In the genomic region with DNA sequence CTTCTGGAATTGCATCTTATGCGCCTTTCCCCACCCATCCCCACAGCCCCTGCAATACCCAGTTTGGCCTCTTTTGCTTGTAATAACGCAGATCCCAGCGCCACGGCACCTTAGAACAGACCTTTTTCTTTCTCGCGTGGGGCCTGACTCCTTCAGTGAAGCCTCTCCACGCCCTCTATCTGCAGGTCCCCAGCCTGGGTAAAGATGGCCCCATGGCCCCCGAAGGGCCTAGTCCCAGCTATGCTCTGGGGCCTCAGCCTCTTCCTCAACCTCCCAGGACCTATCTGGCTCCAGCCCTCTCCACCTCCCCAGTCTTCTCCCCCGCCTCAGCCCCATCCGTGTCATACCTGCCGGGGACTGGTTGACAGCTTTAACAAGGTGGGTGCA, we compare ENCODE assay signal across 8 cellular contexts. TPM values are rescaled to one million over a fixed set of nuclear protein-coding genes. Genes with fewer than 3 reads are reported as not detected.
A peak's percentile ranks its signal among the peaks of the same experiment; 100 is the strongest.
DNase-seq lines count a peak whose midpoint lies in the region; ATAC-seq, FAIRE-seq and TF ChIP-seq lines count a peak whose summit lies in the region.

No MANE protein-coding gene starts in this region.

- H3K36me3 Mint-ChIP-seq in activated naive CD4-positive, alpha-beta T cell treated with anti-CD3 and anti-CD28 coated beads, Interleukin-2, amount 10 ng/mL, durations not matched to agents 7 days and 5 days = peaks cover 22% of the 10 kb centered on the region

- H3K27me3 ChIP-seq in foreskin keratinocyte = no peaks in the 10 kb centered on the region
- H3K27me3 ChIP-seq in skeletal muscle satellite cell (ENCODE audit: control insufficient read depth, insufficient read depth, low read length) = no peaks in the 10 kb centered on the region

- H3K4me1 Mint-ChIP-seq in activated naive CD4-positive, alpha-beta T cell treated with anti-CD3 and anti-CD28 coated beads, Interleukin-2, amount 10 ng/mL, durations not matched to agents 7 days and 5 days = peaks cover 35% of the 10 kb centered on the region

- peak overlapping the region; percentile 97 for H3K4me3 Mint-ChIP-seq in activated naive CD4-positive, alpha-beta T cell treated with anti-CD3 and anti-CD28 coated beads, Interleukin-2, amount 10 ng/mL, durations not matched to agents 7 days and 5 days

- no peak for TF ChIP-seq POLR2A in H54 (IDR thresholded peaks at IDR 0.05; ENCODE audit: low read depth, low read length)

- H3K9me3 ChIP-seq in skeletal muscle satellite cell (replicated peaks; ENCODE audit: low read length) = no peaks in the 10 kb centered on the region

- H3K27ac Mint-ChIP-seq in activated naive CD4-positive, alpha-beta T cell treated with anti-CD3 and anti-CD28 coated beads, Interleukin-2, amount 10 ng/mL, durations not matched to agents 7 days and 5 days = peak overlapping the region; percentile 95

- peak overlapping the region; percentile 92 for H3K4me2 ChIP-seq in skeletal muscle satellite cell (ENCODE audit: low read length)

- peaks cover 8% of the 10 kb centered on the region for H3K27me3 Mint-ChIP-seq in activated naive CD4-positive, alpha-beta T cell treated with anti-CD3 and anti-CD28 coated beads, Interleukin-2, amount 10 ng/mL, durations not matched to agents 7 days and 5 days

- TF ChIP-seq CTCF in WI38 (IDR thresholded peaks at IDR 0.05; ENCODE audit: low read depth, low read length) (peak; percentile 27; the same call in 1 of the 2 replicates), foreskin keratinocyte (conservative IDR thresholded peaks at IDR 0.05) (peak; percentile 18)

- no peaks in the 10 kb centered on the region for H3K9me3 Mint-ChIP-seq in activated naive CD4-positive, alpha-beta T cell treated with anti-CD3 and anti-CD28 coated beads, Interleukin-2, amount 10 ng/mL, durations not matched to agents 7 days and 5 days

- CTCF ChIA-PET in activated naive CD4-positive, alpha-beta T cell treated with anti-CD3 and anti-CD28 coated beads, Interleukin-2, amount 10 ng/mL, durations not matched to agents 7 days and 5 days (lab: Charles Lee) = interaction anchor here (1.1 to 5.2 kb wide), 7 partner anchors 9 to 387 kb away, joined by 3 to 62 read pairs (median 12); a partner anchor contains a TSS

- H3K27ac ChIP-seq in foreskin keratinocyte = peak overlapping the region; percentile 38

- peak; percentile 52 for DNase-seq in activated naive CD4-positive, alpha-beta T cell treated with anti-CD3 and anti-CD28 coated beads, Interleukin-2, amount 10 ng/mL, durations not matched to agents 7 days and 5 days
- DNase-seq in activated naive CD4-positive, alpha-beta T cell treated with Interleukin-2 at 50 U/mL for 16 hours = no peak
- DNase-seq in foreskin keratinocyte (no peak), superior temporal gyrus (ENCODE audit: extremely low spot score) (no peak), H54 (ENCODE audit: insufficient read length, low spot score) (no peak), A172 (ENCODE audit: low spot score) (no peak)

- FAIRE-seq in H54 (lab: Jason Lieb, UNC) = no peak

- peak overlapping the region; percentile 76 for H3K4me3 ChIP-seq in WI38 (ENCODE audit: low read depth, low read length)
- peak overlapping the region; percentile 90 for H3K4me3 ChIP-seq in skeletal muscle satellite cell (ENCODE audit: low read length)

- H3K9ac ChIP-seq in skeletal muscle satellite cell (ENCODE audit: low read depth, low read length) = peak overlapping the region; percentile 88

- peaks cover 12% of the 10 kb centered on the region for H3K36me3 ChIP-seq in skeletal muscle satellite cell (ENCODE audit: insufficient read depth, low read length)

- no peaks in the 10 kb centered on the region for H3K4me1 ChIP-seq in foreskin keratinocyte
- H3K4me1 ChIP-seq in skeletal muscle satellite cell (ENCODE audit: control insufficient read depth, insufficient read depth, low read length) = peaks cover 24% of the 10 kb centered on the region

- peak; percentile 8 for ATAC-seq in foreskin keratinocyte

RNA-seq across cellular contexts. Expression of a gene that starts 0.6 kb away (rescaled TPM):
- total RNA-seq in foreskin keratinocyte = 7.9 and 11.3 TPM in 2 replicates
- polyA plus RNA-seq in foreskin keratinocyte = 8.5 and 12.5 TPM in 2 replicates
- 6.8 and 13.7 TPM in 2 replicates for total RNA-seq in skeletal muscle satellite cell (2012; rRNA removed)
- total RNA-seq in A172 (2014; rRNA removed; shearing (Covaris generic)) = 14.5 and 16.1 TPM in 2 replicates

RNA-seq across cellular contexts. Expression of a gene that starts 17.3 kb away (rescaled TPM):
- total RNA-seq in foreskin keratinocyte = 22.4 and 25.9 TPM in 2 replicates
- 19.5 and 21.8 TPM in 2 replicates for polyA plus RNA-seq in foreskin keratinocyte
- total RNA-seq in skeletal muscle satellite cell (2012; rRNA removed) = 121 and 264 TPM in 2 replicates
- 50.6 and 58.7 TPM in 2 replicates for total RNA-seq in A172 (2014; rRNA removed; shearing (Covaris generic))

RNA-seq across cellular contexts. Expression of a gene that starts 18.0 kb away (rescaled TPM):
- total RNA-seq in foreskin keratinocyte = 1.5 and 1.9 TPM in 2 replicates
- 1.3 and 1.4 TPM in 2 replicates for polyA plus RNA-seq in foreskin keratinocyte
- 1.7 and 3.8 TPM in 2 replicates for total RNA-seq in skeletal muscle satellite cell (2012; rRNA removed)
- total RNA-seq in A172 (2014; rRNA removed; shearing (Covaris generic)) = 3.4 and 4.2 TPM in 2 replicates

RNA-seq across cellular contexts. Expression of a gene that starts 31.6 kb away (rescaled TPM):
- total RNA-seq in foreskin keratinocyte = 11.4 and 12.8 TPM in 2 replicates
- 8.1 and 9.9 TPM in 2 replicates for polyA plus RNA-seq in foreskin keratinocyte
- 2.8 and 4.4 TPM in 2 replicates for total RNA-seq in skeletal muscle satellite cell (2012; rRNA removed)
- total RNA-seq in A172 (2014; rRNA removed; shearing (Covaris generic)) = 0.81 and 1.3 TPM in 2 replicates

RNA-seq across cellular contexts. Expression of a gene that starts 43.8 kb away (rescaled TPM):
- 27.8 and 34.2 TPM in 2 replicates for total RNA-seq in foreskin keratinocyte
- polyA plus RNA-seq in foreskin keratinocyte = 48.2 and 56.5 TPM in 2 replicates
- 44.4 and 46.1 TPM in 2 replicates for total RNA-seq in skeletal muscle satellite cell (2012; rRNA removed)
- 40.5 and 56.0 TPM in 2 replicates for total RNA-seq in A172 (2014; rRNA removed; shearing (Covaris generic))
